Comparison of ENCODE assay signal across 1 cellular context in the genomic region with DNA sequence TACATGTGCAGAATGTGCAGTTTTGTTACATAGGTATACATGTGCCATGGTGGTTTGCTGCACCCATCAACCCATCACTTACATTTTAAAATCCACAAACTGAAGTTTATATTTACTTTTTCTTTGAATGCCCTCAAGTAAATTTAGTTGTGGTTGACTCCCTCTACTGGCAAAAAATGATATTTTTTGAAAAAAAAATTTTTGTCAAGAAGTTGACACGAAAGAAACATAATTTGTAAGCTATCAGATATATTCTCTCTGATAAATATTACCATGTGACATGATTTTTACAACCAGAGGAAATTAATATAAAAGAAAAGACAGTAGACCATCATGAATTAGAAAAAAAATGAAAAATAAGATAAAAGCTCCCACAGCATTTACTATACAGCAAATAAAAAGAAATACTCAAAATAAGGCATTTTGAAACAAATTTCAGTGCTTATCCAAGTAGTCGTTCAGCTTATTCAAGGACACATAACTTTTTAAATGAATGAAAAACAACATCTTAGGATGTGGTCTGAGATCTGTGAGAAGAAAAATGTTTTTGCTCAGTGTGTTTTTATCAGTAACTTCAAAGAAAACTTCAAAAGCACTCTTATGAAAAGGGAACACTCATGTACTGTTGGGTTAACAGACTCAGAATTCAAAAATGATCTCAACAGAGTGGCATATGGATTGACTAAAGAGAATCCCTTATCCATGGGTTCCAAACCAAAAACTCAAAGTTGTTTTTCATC.
TF ChIP-seq lines count a peak whose summit lies in the region.

No MANE protein-coding gene starts in this region.

TF ChIP-seq in HCT116, 20 proteins besides CTCF, POLR2A, EP300 and RAD21 (continued from another document):
- TF ChIP-seq, protein P1, sequence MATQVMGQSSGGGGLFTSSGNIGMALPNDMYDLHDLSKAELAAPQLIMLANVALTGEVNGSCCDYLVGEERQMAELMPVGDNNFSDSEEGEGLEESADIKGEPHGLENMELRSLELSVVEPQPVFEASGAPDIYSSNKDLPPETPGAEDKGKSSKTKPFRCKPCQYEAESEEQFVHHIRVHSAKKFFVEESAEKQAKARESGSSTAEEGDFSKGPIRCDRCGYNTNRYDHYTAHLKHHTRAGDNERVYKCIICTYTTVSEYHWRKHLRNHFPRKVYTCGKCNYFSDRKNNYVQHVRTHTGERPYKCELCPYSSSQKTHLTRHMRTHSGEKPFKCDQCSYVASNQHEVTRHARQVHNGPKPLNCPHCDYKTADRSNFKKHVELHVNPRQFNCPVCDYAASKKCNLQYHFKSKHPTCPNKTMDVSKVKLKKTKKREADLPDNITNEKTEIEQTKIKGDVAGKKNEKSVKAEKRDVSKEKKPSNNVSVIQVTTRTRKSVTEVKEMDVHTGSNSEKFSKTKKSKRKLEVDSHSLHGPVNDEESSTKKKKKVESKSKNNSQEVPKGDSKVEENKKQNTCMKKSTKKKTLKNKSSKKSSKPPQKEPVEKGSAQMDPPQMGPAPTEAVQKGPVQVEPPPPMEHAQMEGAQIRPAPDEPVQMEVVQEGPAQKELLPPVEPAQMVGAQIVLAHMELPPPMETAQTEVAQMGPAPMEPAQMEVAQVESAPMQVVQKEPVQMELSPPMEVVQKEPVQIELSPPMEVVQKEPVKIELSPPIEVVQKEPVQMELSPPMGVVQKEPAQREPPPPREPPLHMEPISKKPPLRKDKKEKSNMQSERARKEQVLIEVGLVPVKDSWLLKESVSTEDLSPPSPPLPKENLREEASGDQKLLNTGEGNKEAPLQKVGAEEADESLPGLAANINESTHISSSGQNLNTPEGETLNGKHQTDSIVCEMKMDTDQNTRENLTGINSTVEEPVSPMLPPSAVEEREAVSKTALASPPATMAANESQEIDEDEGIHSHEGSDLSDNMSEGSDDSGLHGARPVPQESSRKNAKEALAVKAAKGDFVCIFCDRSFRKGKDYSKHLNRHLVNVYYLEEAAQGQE (IDR thresholded peaks at IDR 0.05; ENCODE audit: low read depth) = no peak
- TF ChIP-seq SP1 (IDR thresholded peaks at IDR 0.05; ENCODE audit: low read depth) = no peak
- no peak for TF ChIP-seq ZNF274 (IDR thresholded peaks at IDR 0.05; ENCODE audit: low read depth, low read length)
- TF ChIP-seq JUND (IDR thresholded peaks at IDR 0.05) = no peak
- TF ChIP-seq, protein P2, sequence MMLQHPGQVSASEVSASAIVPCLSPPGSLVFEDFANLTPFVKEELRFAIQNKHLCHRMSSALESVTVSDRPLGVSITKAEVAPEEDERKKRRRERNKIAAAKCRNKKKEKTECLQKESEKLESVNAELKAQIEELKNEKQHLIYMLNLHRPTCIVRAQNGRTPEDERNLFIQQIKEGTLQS (IDR thresholded peaks at IDR 0.05) = no peak
- no peak for TF ChIP-seq CEBPB (IDR thresholded peaks at IDR 0.05; ENCODE audit: low read depth)
